In genomic region chr16:4472880-4473279, GRCh38 we compare ENCODE assay signal across 13 cellular contexts. TPM values are rescaled to one million over a fixed set of nuclear protein-coding genes. Genes with fewer than 3 reads are reported as not detected.
DNase-seq lines count a peak whose midpoint lies in the region; ATAC-seq, FAIRE-seq and TF ChIP-seq lines count a peak whose summit lies in the region.
"Had no signal": no experiment of that assay in that cellular context is flagged by ENCODE, and none has a peak within 500 bp of the region (broad histone marks: within the 10 kb centered on the region; RNA-seq: fewer than 3 reads in every experiment).

No MANE protein-coding gene starts in this region.

- H3K9me1 ChIP-seq in keratinocyte (ENCODE audit: control insufficient read depth, extremely low read depth, insufficient read depth, low read length), result no peaks in the 10 kb centered on the region

- no peaks in the 10 kb centered on the region for H3K9me3 Mint-ChIP-seq in activated B cell treated with CpG ODN at 0.5 μM for 24 hours

- H3K79me2 ChIP-seq in DOHH2 (ENCODE audit: control insufficient read depth, low read length) (peaks cover 58% of the 10 kb centered on the region), keratinocyte (ENCODE audit: control insufficient read depth, insufficient read depth, low read length) (peaks cover 34% of the 10 kb centered on the region)

- H2AFZ ChIP-seq in keratinocyte (ENCODE audit: control insufficient read depth, low read length), result no peak overlapping the region

- H3F3A ChIP-seq in DOHH2 (ENCODE audit: control insufficient read depth, insufficient read depth), result peaks cover 18% of the 10 kb centered on the region

- H3K9me3 ChIP-seq in BLaER1, result no peaks in the 10 kb centered on the region
- no peaks in the 10 kb centered on the region for H3K9me3 ChIP-seq in DOHH2 (ENCODE audit: control insufficient read depth, insufficient read depth, low read length)
- no peaks in the 10 kb centered on the region for H3K9me3 ChIP-seq in keratinocyte (ENCODE audit: control insufficient read depth, low read depth, low read length)
- H3K9me3 ChIP-seq in psoas muscle, result no peaks in the 10 kb centered on the region
- H3K9me3 ChIP-seq in tibial artery, result no peaks in the 10 kb centered on the region
- H3K9me3 ChIP-seq: right lobe of liver had no signal

- H4K20me1 ChIP-seq in BLaER1, result peaks cover 17% of the 10 kb centered on the region; the same call in 1 of the 2 replicates
- H4K20me1 ChIP-seq in DOHH2 (ENCODE audit: control insufficient read depth, insufficient read depth, low read depth, low read length), result no peaks in the 10 kb centered on the region
- H4K20me1 ChIP-seq in keratinocyte (ENCODE audit: control insufficient read depth, extremely low read depth, insufficient read depth, low read length), result no peaks in the 10 kb centered on the region

- H3K9me2 ChIP-seq in DOHH2 (replicated peaks; ENCODE audit: control insufficient read depth, low read length), result no peaks in the 10 kb centered on the region

- H3K9ac ChIP-seq in BLaER1 (no peak overlapping the region), keratinocyte (ENCODE audit: control insufficient read depth, extremely low read depth, insufficient read depth, low read length) (no peak overlapping the region)

- no peak for DNase-seq in activated B cell treated with CpG ODN at 0.5 μM for 24 hours
- no peak for DNase-seq in keratinocyte (ENCODE audit: low read depth, low spot score)
- no peak for DNase-seq in psoas muscle
- no peak for DNase-seq in tibial artery
- DNase-seq: NCI-H1092 treated with DMSO at 0.1 percent for 48 hours, NCI-H446 treated with DMSO at 0.1 percent for 48 hours, right lobe of liver, SW 1271 had no signal

- no peak for ATAC-seq in activated B cell treated with CpG ODN at 0.5 μM for 24 hours (ENCODE audit: low read depth)
- no peak for ATAC-seq in psoas muscle
- no peak for ATAC-seq in GM18867 (IDR thresholded peaks at IDR 0.05; ENCODE audit: unreplicated experiment)
- ATAC-seq in HG03565 (IDR thresholded peaks at IDR 0.05; ENCODE audit: unreplicated experiment), result no peak

- H3K4me1 ChIP-seq in BLaER1, result peaks cover 42% of the 10 kb centered on the region
- peaks cover 31% of the 10 kb centered on the region for H3K4me1 ChIP-seq in DOHH2 (ENCODE audit: control insufficient read depth, low read length)
- H3K4me1 ChIP-seq in keratinocyte (ENCODE audit: control insufficient read depth, extremely low read depth, insufficient read depth, low read length), result peaks cover 26% of the 10 kb centered on the region
- peaks cover 7% of the 10 kb centered on the region for H3K4me1 ChIP-seq in psoas muscle
- peaks cover 0 to 32% (median 28%) of the 10 kb centered on the region in 4 donors for H3K4me1 ChIP-seq in tibial artery

- H3K4me2 ChIP-seq in BLaER1 (peak overlapping the region; percentile 97), DOHH2 (ENCODE audit: low read length) (peak overlapping the region; percentile 80), keratinocyte (ENCODE audit: control insufficient read depth, extremely low read depth, insufficient read depth, low read depth, low read length) (peak overlapping the region; percentile 87)

- H3K27me3 Mint-ChIP-seq in activated B cell treated with CpG ODN at 0.5 μM for 24 hours, result no peaks in the 10 kb centered on the region

- H3K27ac ChIP-seq in BLaER1 (no peak overlapping the region), DOHH2 (ENCODE audit: low read depth, low read length) (0 out of 2 replicates have a peak overlapping the region, but pooled peaks have one; percentile 19), keratinocyte (ENCODE audit: control insufficient read depth, insufficient read depth, low read length) (no peak overlapping the region), psoas muscle (no peak overlapping the region), tibial artery (no peak overlapping the region)

- dilution Hi-C loops in keratinocyte (cut with MboI; ENCODE audit: extremely low pct_ligation_motif_present, low sequenced_read_pairs), result no loop called here

- peaks cover 11% of the 10 kb centered on the region for H3K36me3 Mint-ChIP-seq in activated B cell treated with CpG ODN at 0.5 μM for 24 hours (ENCODE audit: low read depth)

- 76 to 78% (median 78%) methylated on average over 4 of the region's 4 CpGs for WGBS in psoas muscle, 3 donors

- peak overlapping the region; percentile 36 for H3K4me3 Mint-ChIP-seq in activated B cell treated with CpG ODN at 0.5 μM for 24 hours

- H3K4me3 ChIP-seq in BLaER1, result peak overlapping the region; percentile 80; the same call in 1 of the 2 replicates
- peak overlapping the region; percentile 90 for H3K4me3 ChIP-seq in DOHH2 (ENCODE audit: low read length)
- no peak overlapping the region for H3K4me3 ChIP-seq in keratinocyte (ENCODE audit: control insufficient read depth in 2 of 3, extremely low read depth in 1 of 3, insufficient read depth in 2 of 3, low read depth in 1 of 3, low read length in 3 of 3)
- no peak overlapping the region for H3K4me3 ChIP-seq in psoas muscle
- H3K4me3 ChIP-seq in tibial artery, result no peak overlapping the region

- POLR2A ChIA-PET in activated B cell treated with CpG ODN at 0.5 μM for 24 hours (lab: Charles Lee), result interaction anchor here (0.7 kb wide), 2 partner anchors 16 to 1414 kb away, joined by 3 to 12 read pairs; no protein-coding TSS in a partner anchor

- FAIRE-seq in keratinocyte (lab: Jason Lieb, UNC), result no peak
- FAIRE-seq: H54 had no signal

- peaks cover 30% of the 10 kb centered on the region for H3K4me1 Mint-ChIP-seq in activated B cell treated with CpG ODN at 0.5 μM for 24 hours

- CTCF ChIA-PET in activated B cell treated with CpG ODN at 0.5 μM for 24 hours (lab: Charles Lee), result no interaction called here

- H3K27ac Mint-ChIP-seq in activated B cell treated with CpG ODN at 0.5 μM for 24 hours, result peak overlapping the region; percentile 44

- H3K36me3 ChIP-seq in BLaER1, result peaks cover 32% of the 10 kb centered on the region
- H3K36me3 ChIP-seq in DOHH2 (ENCODE audit: control insufficient read depth, low read length), result peaks cover 26% of the 10 kb centered on the region
- peaks cover 0 to 5% of the 10 kb centered on the region in 2 experiments for H3K36me3 ChIP-seq in keratinocyte (ENCODE audit: control insufficient read depth in 2 of 2, extremely low read depth in 1 of 2, insufficient read depth in 2 of 2, low read length in 2 of 2)
- peaks cover 0 to 6% of the 10 kb centered on the region in 2 donors for H3K36me3 ChIP-seq in psoas muscle (ENCODE audit: insufficient read depth in 1 of 2, low read depth in 1 of 2)
- H3K36me3 ChIP-seq in tibial artery, result peaks cover 0 to 18% (median 8%) of the 10 kb centered on the region in 3 donors

- intact Hi-C loops in activated B cell treated with CpG ODN at 0.5 μM for 24 hours (cut with micrococcal nuclease), result loop anchor here (5.0 kb wide), 1 partner anchor 201 kb away; the partner anchor contains the start of gene TFAP4
- intact Hi-C loops in psoas muscle (cut with DNase I), result loop anchor here in 1 of 2 donors (10.0 kb wide), 1 partner anchor 48 kb away; the partner anchor contains the start of gene DNAJA3
- intact Hi-C loops in tibial artery (cut with DNase I; ENCODE audit: low total_unique reads), result loop anchor here (10.0 kb wide), 1 partner anchor 142 kb away; the partner anchor contains the start of gene UBALD1

- TF ChIP-seq CTCF in DOHH2 (IDR thresholded peaks at IDR 0.05; ENCODE audit: low read depth, low read length, poor library complexity, severe bottlenecking), result no peak
- no peak for TF ChIP-seq CTCF in activated B cell treated with CpG ODN at 0.5 μM for 24 hours (IDR thresholded peaks at IDR 0.05)
- no peak for TF ChIP-seq CTCF in keratinocyte (optimal IDR thresholded peaks at IDR 0.05 in 1 of 3, IDR thresholded peaks at IDR 0.05 in 1 of 3, conservative IDR thresholded peaks at IDR 0.05 in 1 of 3; ENCODE audit: extremely low read depth in 1 of 3, insufficient read depth in 2 of 3, low read length in 3 of 3)
- TF ChIP-seq CTCF in psoas muscle (IDR thresholded peaks at IDR 0.05), result no peak
- TF ChIP-seq CTCF in tibial artery (IDR thresholded peaks at IDR 0.05), result no peak

- H3K27me3 ChIP-seq in BLaER1, result no peaks in the 10 kb centered on the region
- no peaks in the 10 kb centered on the region for H3K27me3 ChIP-seq in DOHH2 (ENCODE audit: control insufficient read depth, low read length)
- no peaks in the 10 kb centered on the region for H3K27me3 ChIP-seq in keratinocyte (ENCODE audit: control insufficient read depth, extremely low read depth, insufficient read depth, low read length)
- H3K27me3 ChIP-seq in psoas muscle (ENCODE audit: insufficient read depth in 3 of 3, low read length in 2 of 3), result peaks cover 0 to 14% (median 0%) of the 10 kb centered on the region in 3 donors
- H3K27me3 ChIP-seq in tibial artery, result no peaks in the 10 kb centered on the region
- H3K27me3 ChIP-seq: right lobe of liver had no signal

RNA-seq across cellular contexts. Expression of gene NMRAL1, which starts 1.5 kb away (rescaled TPM):
- 30.0 and 42.4 TPM in 2 replicates for total RNA-seq in activated B cell treated with CpG ODN at 0.5 μM for 24 hours
- polyA plus RNA-seq in keratinocyte, result 39.5 to 61.6 TPM (median 48.7 TPM) in 3 replicates
- polyA plus RNA-seq in keratinocyte (2011; ENCODE audit: low read depth), result 22.0 TPM
- polyA plus RNA-seq in keratinocyte (2011; cell fraction: cytosol; rRNA removed), result 60.7 and 94.2 TPM in 2 replicates
- 60.8 and 80.8 TPM in 2 replicates for polyA plus RNA-seq in keratinocyte (2011; cell fraction: nucleus; rRNA removed)
- polyA plus RNA-seq in keratinocyte (2012; ENCODE audit: low replicate concordance), result 25.5 and 55.0 TPM in 2 replicates
- 52.5 to 75.8 TPM (median 55.4 TPM) in 3 replicates for polyA minus RNA-seq in keratinocyte
- 64.5 TPM for polyA minus RNA-seq in keratinocyte (2011; cell fraction: cytosol; rRNA and poly(A)+ RNA removed)
- polyA minus RNA-seq in keratinocyte (2011; cell fraction: nucleus; rRNA and poly(A)+ RNA removed), result 18.3 and 21.3 TPM in 2 replicates
- total RNA-seq in psoas muscle, result 1 to 10 TPM; 2.5 to 5.5 (median 3.9) TPM
- 1 to 10 TPM; 4.0 to 5.1 (median 4.2) TPM for polyA plus RNA-seq in psoas muscle

RNA-seq across cellular contexts. Expression of gene HMOX2, which starts 3.3 kb away (rescaled TPM):
- 30.8 and 32.1 TPM in 2 replicates for total RNA-seq in activated B cell treated with CpG ODN at 0.5 μM for 24 hours
- polyA plus RNA-seq in keratinocyte, result 165 to 180 TPM (median 167 TPM) in 3 replicates
- 98.5 TPM for polyA plus RNA-seq in keratinocyte (2011; ENCODE audit: low read depth)
- 174 and 210 TPM in 2 replicates for polyA plus RNA-seq in keratinocyte (2011; cell fraction: cytosol; rRNA removed)
- 145 and 174 TPM in 2 replicates for polyA plus RNA-seq in keratinocyte (2011; cell fraction: nucleus; rRNA removed)
- polyA plus RNA-seq in keratinocyte (2012; ENCODE audit: low replicate concordance), result 83.3 and 181 TPM in 2 replicates
- 128 to 183 TPM (median 160 TPM) in 3 replicates for polyA minus RNA-seq in keratinocyte
- 90.9 TPM for polyA minus RNA-seq in keratinocyte (2011; cell fraction: cytosol; rRNA and poly(A)+ RNA removed)
- 43.6 and 56.9 TPM in 2 replicates for polyA minus RNA-seq in keratinocyte (2011; cell fraction: nucleus; rRNA and poly(A)+ RNA removed)
- 10 to 100 TPM; 20.8 to 26.6 (median 22.6) TPM for total RNA-seq in psoas muscle
- polyA plus RNA-seq in psoas muscle, result 10 to 100 TPM; 22.2 to 49.0 (median 23.8) TPM

RNA-seq across cellular contexts. Expression of gene DNAJA3, which starts 47.2 kb away (rescaled TPM):
- total RNA-seq in activated B cell treated with CpG ODN at 0.5 μM for 24 hours (55.3 and 62.6 TPM in 2 replicates), psoas muscle (100 to 1,000 TPM in 1 of 4 donors, 10 to 100 TPM in 3; 77.4 to 110 (median 80.5) TPM)
- polyA plus RNA-seq in keratinocyte (43.5 to 54.6 TPM (median 48.4 TPM) in 3 replicates), psoas muscle (100 to 1,000 TPM in 1 of 3 donors, 10 to 100 TPM in 2; 68.0 to 104 (median 95.9) TPM)
- polyA plus RNA-seq in keratinocyte (2011; ENCODE audit: low read depth), result 32.9 TPM
- 39.3 and 41.1 TPM in 2 replicates for polyA plus RNA-seq in keratinocyte (2011; cell fraction: cytosol; rRNA removed)
- polyA plus RNA-seq in keratinocyte (2011; cell fraction: nucleus; rRNA removed), result 75.6 and 78.0 TPM in 2 replicates
- polyA plus RNA-seq in keratinocyte (2012; ENCODE audit: low replicate concordance), result 39.8 and 45.5 TPM in 2 replicates
- polyA minus RNA-seq in keratinocyte, result 26.4 to 38.6 TPM (median 28.6 TPM) in 3 replicates
- 37.4 TPM for polyA minus RNA-seq in keratinocyte (2011; cell fraction: cytosol; rRNA and poly(A)+ RNA removed)
- 25.9 and 31.3 TPM in 2 replicates for polyA minus RNA-seq in keratinocyte (2011; cell fraction: nucleus; rRNA and poly(A)+ RNA removed)

RNA-seq across cellular contexts. Expression of gene CORO7, which starts 56.5 kb away (rescaled TPM):
- total RNA-seq in activated B cell treated with CpG ODN at 0.5 μM for 24 hours (74.6 and 86.6 TPM in 2 replicates), psoas muscle (1 to 10 TPM; 5.2 to 7.9 (median 7.2) TPM)
- polyA plus RNA-seq in keratinocyte (8.4 to 12.5 TPM (median 12.2 TPM) in 3 replicates), psoas muscle (1 to 10 TPM; 3.4 to 5.8 (median 3.9) TPM)
- 17.6 TPM for polyA plus RNA-seq in keratinocyte (2011; ENCODE audit: low read depth)
- polyA plus RNA-seq in keratinocyte (2011; cell fraction: cytosol; rRNA removed), result 5.3 and 7.6 TPM in 2 replicates
- polyA plus RNA-seq in keratinocyte (2011; cell fraction: nucleus; rRNA removed), result 46.0 and 55.4 TPM in 2 replicates
- 10.8 and 15.6 TPM in 2 replicates for polyA plus RNA-seq in keratinocyte (2012; ENCODE audit: low replicate concordance)
- polyA minus RNA-seq in keratinocyte, result 10.3 to 53.1 TPM (median 11.7 TPM) in 3 replicates
- 27.4 TPM for polyA minus RNA-seq in keratinocyte (2011; cell fraction: cytosol; rRNA and poly(A)+ RNA removed)
- 25.3 and 30.5 TPM in 2 replicates for polyA minus RNA-seq in keratinocyte (2011; cell fraction: nucleus; rRNA and poly(A)+ RNA removed)

Comparison
In these comparisons a context has a peak if more than half of its experiments do, and no peak if none do; other contexts are left out.
1. H3K4me3 ChIP-seq: peak in BLaER1 (single experiment) and DOHH2 (single experiment); none in keratinocyte (0 of 3), psoas muscle (single experiment) and tibial artery (0 of 2).
2. Peak in every context shown above with its lines, with median percentiles within 50 percentile points of each other: H3K4me2 ChIP-seq.